Comparison of ENCODE assay signal across 26 cellular contexts in the genomic region with DNA sequence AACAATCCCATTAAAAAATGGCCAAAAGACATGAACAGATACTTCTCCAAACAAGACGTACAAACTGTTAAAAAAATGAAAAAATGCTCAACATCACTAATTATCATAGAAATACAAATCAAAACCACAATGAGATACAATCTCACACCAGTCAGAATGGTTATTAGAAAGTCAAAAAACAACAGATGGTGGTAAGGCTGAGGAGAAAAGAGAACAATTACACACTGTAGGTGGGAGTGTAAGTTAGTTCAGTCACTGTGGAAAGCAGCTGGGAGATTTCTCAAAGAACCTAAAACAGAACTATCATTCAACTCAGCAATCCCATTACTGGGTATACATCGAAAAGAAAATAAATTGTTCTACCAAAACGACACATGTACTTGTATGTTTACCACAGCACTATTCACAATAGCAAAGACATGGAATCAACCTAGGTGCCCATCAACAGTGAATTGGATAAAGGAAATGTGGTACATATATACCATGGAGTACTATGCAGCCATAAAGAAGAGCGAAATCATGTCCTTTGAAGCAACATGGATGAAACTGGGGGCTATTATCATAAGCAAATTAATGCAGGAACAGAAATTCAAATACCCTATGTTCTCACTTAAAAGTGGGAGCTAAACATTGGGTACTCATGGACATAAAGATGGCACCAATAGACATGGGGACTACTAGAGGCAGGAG.
"Had no signal": no experiment of that assay in that cellular context is flagged by ENCODE, and none has a peak within 500 bp of the region (broad histone marks: within the 10 kb centered on the region; RNA-seq: fewer than 3 reads in every experiment).

No MANE protein-coding gene starts in this region.

- H3K27ac Mint-ChIP-seq: activated CD4-positive, alpha-beta T cell treated with anti-CD3 and anti-CD28 coated beads, Interleukin-2, amount 10 ng/mL, durations not matched to agents 24 days and 14 days had no signal

- H3K27me3 Mint-ChIP-seq: naive thymus-derived CD8-positive, alpha-beta T cell had no signal

- H3K4me3 Mint-ChIP-seq: activated CD4-positive, alpha-beta T cell treated with anti-CD3 and anti-CD28 coated beads, Interleukin-2, amount 10 ng/mL, durations not matched to agents 24 days and 14 days; naive thymus-derived CD8-positive, alpha-beta T cell had no signal

- DNase-seq: activated CD4-positive, alpha-beta T cell treated with anti-CD3 and anti-CD28 coated beads, Interleukin-2, amount 10 ng/mL, durations not matched to agents 24 days and 14 days; activated CD8-positive, alpha-beta memory T cell treated with anti-CD3 and anti-CD28 coated beads for 24 hours; activated CD8-positive, alpha-beta memory T cell treated with anti-CD3 and anti-CD28 coated beads, Interleukin-2, amount 50 U/mL, for 48 hours; activated gamma-delta T cell treated with Interleukin-2 at 50 U/mL for 16 hours; activated T-cell treated with anti-CD3 and anti-CD28 coated beads, Interleukin-2, amount 50 U/mL, for 48 hours; adrenal gland; heart right ventricle; immature natural killer cell; mesenchymal stem cell; mucosa of descending colon; naive thymus-derived CD8-positive, alpha-beta T cell; stimulated activated CD4-positive, alpha-beta T cell treated with anti-CD3 and anti-CD28 coated beads, Interleukin-12 subunit alpha, Interleukin-12 subunit beta, amount 100 ng/mL, for 4 hours; stimulated activated CD4-positive, alpha-beta T cell treated with anti-CD3 and anti-CD28 coated beads, Interleukin-1b, Interleukin-23, amount 100 ng/mL, for 48 hours; stimulated activated CD8-positive, alpha-beta memory T cell treated with anti-CD3 and anti-CD28 coated beads, Interleukin-4, amount 100 ng/mL, for 48 hours; stimulated activated naive CD8-positive, alpha-beta T cell treated with anti-CD3 and anti-CD28 coated beads, Interleukin-15, Interleukin-2, amounts not matched to agents 100 U/mL and 50 U/mL, for 24 hours; substantia nigra; T1000; tibial artery had no signal

- H3K36me3 ChIP-seq: adrenal gland, breast epithelium, gastroesophageal sphincter, heart right ventricle, prostate gland, right atrium auricular region, tibial artery had no signal

- H3K4me1 ChIP-seq: breast epithelium, prostate gland had no signal

- ATAC-seq: esophagus mucosa; gastroesophageal sphincter; heart right ventricle; mucosa of descending colon; naive thymus-derived CD8-positive, alpha-beta T cell; stimulated activated naive CD8-positive, alpha-beta T cell treated with anti-CD3 and anti-CD28 coated beads, Interleukin-15, Interleukin-2, amounts not matched to agents 100 U/mL and 50 U/mL, for 24 hours had no signal

- FAIRE-seq: urothelium cell line had no signal

- H3K9me3 ChIP-seq: adrenal gland, breast epithelium, gastroesophageal sphincter, mucosa of descending colon, prostate gland had no signal

- H3K36me3 Mint-ChIP-seq: activated naive CD4-positive, alpha-beta T cell treated with anti-CD3 and anti-CD28 coated beads, Interleukin-2, amount 50 U/mL, for 72 hours; immature natural killer cell; naive thymus-derived CD8-positive, alpha-beta T cell had no signal

- H3K27me3 ChIP-seq: adrenal gland, breast epithelium, gastroesophageal sphincter, heart right ventricle, right atrium auricular region, tibial artery had no signal

- H3K27ac ChIP-seq: adrenal gland, breast epithelium, coronary artery, gastroesophageal sphincter, heart right ventricle, prostate gland, right atrium auricular region, tibial artery had no signal

- H3K4me3 ChIP-seq: adrenal gland, breast epithelium, coronary artery, gastroesophageal sphincter, heart right ventricle, mucosa of descending colon, prostate gland, right atrium auricular region, tibial artery had no signal
